ENCODE assay signal across 1 cellular context in genomic region chr19:33392341-33393285, GRCh38.
A peak's percentile ranks its signal among the peaks of the same experiment; 100 is the strongest.
TF ChIP-seq lines count a peak whose summit lies in the region.

No MANE protein-coding gene starts in this region.

TF ChIP-seq in HepG2, 621 proteins besides CTCF, POLR2A, EP300 and RAD21 (continued from another document):
- TF ChIP-seq ZBTB43 (CRISPR knock-in tag; conservative IDR thresholded peaks at IDR 0.05): peak; percentile 98
- TF ChIP-seq BATF2 (CRISPR knock-in tag; IDR thresholded peaks at IDR 0.05): peak; percentile 94
- TF ChIP-seq HNRNPLL (IDR thresholded peaks at IDR 0.05; ENCODE audit: low read depth, low read length, poor library complexity, severe bottlenecking): peak; percentile 41
- peak; percentile 97; the same call in 1 of the 2 replicates for TF ChIP-seq ZNF180 (CRISPR knock-in tag; IDR thresholded peaks at IDR 0.05; ENCODE audit: borderline replicate concordance, low read depth)
- peak; percentile 86 for TF ChIP-seq POGZ (CRISPR knock-in tag; IDR thresholded peaks at IDR 0.05)
- peak; percentile 93 for TF ChIP-seq THAP9 (CRISPR knock-in tag; IDR thresholded peaks at IDR 0.05; ENCODE audit: borderline replicate concordance)
- TF ChIP-seq ZNF446 (CRISPR knock-in tag; IDR thresholded peaks at IDR 0.05): peak; percentile 99
- peak; percentile 79 to 86; a peak in 3 of 4 replicates for TF ChIP-seq HMGXB4 (CRISPR knock-in tag; IDR thresholded peaks at IDR 0.05; ENCODE audit: borderline replicate concordance in 1 of 2, low read depth in 1 of 2)
- peak; percentile 100 for TF ChIP-seq NR0B2 (CRISPR knock-in tag; IDR thresholded peaks at IDR 0.05)
- TF ChIP-seq PAXIP1 (CRISPR knock-in tag; conservative IDR thresholded peaks at IDR 0.05): peak; percentile 97
- peak; percentile 92 for TF ChIP-seq RARA (CRISPR knock-in tag; IDR thresholded peaks at IDR 0.05)
- peak; percentile 83 for TF ChIP-seq RCOR2 (CRISPR knock-in tag; IDR thresholded peaks at IDR 0.05)
- TF ChIP-seq ZBTB10 (CRISPR knock-in tag; IDR thresholded peaks at IDR 0.05; ENCODE audit: borderline replicate concordance): peak; percentile 99
